Comparison of ENCODE assay signal across 20 cellular contexts in the genomic region with DNA sequence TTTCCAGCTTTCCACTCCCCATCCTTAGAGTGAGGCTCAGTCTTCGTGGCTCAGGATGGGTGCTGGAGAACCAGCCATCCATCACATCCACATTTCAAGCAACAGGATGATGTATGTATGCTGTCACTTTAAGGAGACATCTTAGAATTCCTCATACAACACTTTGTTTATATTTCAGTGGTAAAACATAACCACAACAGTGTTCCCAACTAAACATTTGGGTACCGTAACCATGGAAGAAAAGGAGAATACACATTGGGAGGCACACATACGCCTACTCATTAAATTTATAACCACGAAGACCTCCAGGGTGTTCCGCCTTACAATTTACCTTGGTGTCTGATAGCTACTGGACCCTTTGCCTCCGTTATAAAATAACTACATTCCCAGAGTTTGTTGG.
"Had no signal": no experiment of that assay in that cellular context is flagged by ENCODE, and none has a peak within 500 bp of the region (broad histone marks: within the 10 kb centered on the region; RNA-seq: fewer than 3 reads in every experiment).

No MANE protein-coding gene starts in this region.

- H3K36me3 Mint-ChIP-seq: activated naive CD4-positive, alpha-beta T cell treated with anti-CD3 and anti-CD28 coated beads, Interleukin-2, amount 50 U/mL, for 24 hours; stimulated activated memory B cell treated with anti-CD40 and anti-IgM and Interleukin-4, amounts not matched to agents 10 μg/mL and 1 μg/mL and 100 μg/mL, for 72 hours; type B pancreatic cell; WTC11 had no signal

- DNase-seq: activated CD4-positive, alpha-beta T cell treated with anti-CD3 and anti-CD28 coated beads for 36 hours; activated CD4-positive, alpha-beta T cell treated with anti-CD3 and anti-CD28 coated beads, Interleukin-2, amount 50 U/mL, for 48 hours; activated gamma-delta T cell; effector memory CD8-positive, alpha-beta T cell; gastrocnemius medialis; heart left ventricle; left ventricle myocardium superior; right cardiac atrium; stimulated activated CD4-positive, alpha-beta T cell treated with anti-CD3 and anti-CD28 coated beads, Interleukin-4, amount 100 ng/mL, for 24 hours; testis had no signal

- H3K4me1 Mint-ChIP-seq: activated CD4-positive, alpha-beta T cell treated with anti-CD3 and anti-CD28 coated beads for 36 hours; activated naive CD4-positive, alpha-beta T cell treated with anti-CD3 and anti-CD28 coated beads, Interleukin-2, amount 50 U/mL, for 24 hours; neural crest cell; stimulated activated memory B cell treated with anti-CD40 and anti-IgM and Interleukin-4, amounts not matched to agents 10 μg/mL and 1 μg/mL and 100 μg/mL, for 72 hours had no signal

- ATAC-seq: activated CD4-positive, alpha-beta T cell treated with anti-CD3 and anti-CD28 coated beads for 36 hours; effector memory CD8-positive, alpha-beta T cell; gastrocnemius medialis; heart left ventricle; left ventricle myocardium superior; right cardiac atrium; stimulated activated memory B cell treated with anti-CD40 and anti-IgM and Interleukin-4, amounts not matched to agents 10 μg/mL and 1 μg/mL and 100 μg/mL, for 72 hours; WTC11 had no signal

- H3K9me3 Mint-ChIP-seq: activated naive CD4-positive, alpha-beta T cell treated with anti-CD3 and anti-CD28 coated beads, Interleukin-2, amount 50 U/mL, for 24 hours; effector memory CD8-positive, alpha-beta T cell; neural crest cell; stimulated activated memory B cell treated with anti-CD40 and anti-IgM and Interleukin-4, amounts not matched to agents 10 μg/mL and 1 μg/mL and 100 μg/mL, for 72 hours; T-helper 2 cell treated with Interferon-gamma antibody and Interleukin-4, amounts not matched to agents 5 μg/mL and 100 μg/mL, for 36 hours; type B pancreatic cell; WTC11 had no signal

- H3K4me3 Mint-ChIP-seq: activated CD4-positive, alpha-beta T cell treated with anti-CD3 and anti-CD28 coated beads for 36 hours; activated naive CD4-positive, alpha-beta T cell treated with anti-CD3 and anti-CD28 coated beads, Interleukin-2, amount 50 U/mL, for 24 hours; effector memory CD8-positive, alpha-beta T cell; neural crest cell; stimulated activated memory B cell treated with anti-CD40 and anti-IgM and Interleukin-4, amounts not matched to agents 10 μg/mL and 1 μg/mL and 100 μg/mL, for 72 hours; T-helper 2 cell treated with Interferon-gamma antibody and Interleukin-4, amounts not matched to agents 5 μg/mL and 100 μg/mL, for 36 hours; type B pancreatic cell; WTC11 had no signal

- H3K27ac Mint-ChIP-seq: activated CD4-positive, alpha-beta T cell treated with anti-CD3 and anti-CD28 coated beads for 36 hours; activated naive CD4-positive, alpha-beta T cell treated with anti-CD3 and anti-CD28 coated beads, Interleukin-2, amount 50 U/mL, for 24 hours; effector memory CD8-positive, alpha-beta T cell; stimulated activated memory B cell treated with anti-CD40 and anti-IgM and Interleukin-4, amounts not matched to agents 10 μg/mL and 1 μg/mL and 100 μg/mL, for 72 hours; T-helper 2 cell treated with Interferon-gamma antibody and Interleukin-4, amounts not matched to agents 5 μg/mL and 100 μg/mL, for 36 hours; type B pancreatic cell; WTC11 had no signal

- H3K4me3 ChIP-seq: ascending aorta, cardiac muscle cell, gastrocnemius medialis, heart left ventricle, prostate gland, skin epidermis, testis had no signal
